7 cellular contexts compared by ENCODE assay signal in the genomic region with DNA sequence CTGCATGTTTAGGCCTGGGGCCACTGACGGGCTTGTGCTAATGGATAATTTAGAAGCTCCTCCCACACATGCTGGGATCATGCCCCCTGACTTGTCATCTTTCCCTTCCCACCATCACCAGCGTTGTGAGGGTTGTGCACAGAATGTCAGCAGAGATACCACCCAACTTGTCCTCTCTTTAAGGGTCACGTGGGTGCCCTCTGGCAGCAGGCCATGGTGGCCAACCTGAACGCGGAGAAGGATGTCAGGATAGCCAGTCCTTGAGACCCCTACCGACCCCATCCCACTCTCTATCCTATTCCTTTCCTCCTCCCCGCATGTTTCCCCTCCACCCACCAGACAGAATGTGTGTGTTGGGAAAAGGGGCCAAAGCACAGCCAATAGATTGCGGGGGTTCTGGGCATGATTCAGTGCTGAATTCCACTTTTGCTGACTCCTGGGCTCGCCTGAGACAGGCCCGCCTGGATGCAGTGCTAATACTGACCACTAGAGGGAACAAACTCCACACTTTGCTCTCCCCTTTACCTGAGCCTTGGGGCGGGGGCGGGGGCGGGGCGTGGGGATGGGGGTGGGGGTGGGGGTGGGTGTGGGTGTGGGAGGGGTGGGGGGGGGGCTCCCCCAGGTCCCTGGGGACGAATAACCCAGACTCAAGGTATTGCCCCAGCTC. TPM values are rescaled to one million over a fixed set of nuclear protein-coding genes. Genes with fewer than 3 reads are reported as not detected.
A peak's percentile ranks its signal among the peaks of the same experiment; 100 is the strongest.
DNase-seq lines count a peak whose midpoint lies in the region; ATAC-seq and TF ChIP-seq lines count a peak whose summit lies in the region.

TSS of gene GH2 (minus strand) at position 10 of the 667 bp plus-strand sequence. CDS start 143 bp downstream, outside the sequence.

- H3K4me1 ChIP-seq in mucosa of descending colon (ENCODE audit: low read depth) = no peaks in the 10 kb centered on the region

- H3K36me3 Mint-ChIP-seq in activated CD4-positive, alpha-beta T cell treated with anti-CD3 and anti-CD28 coated beads, Interleukin-2, amount 10 ng/mL, durations not matched to agents 24 days and 14 days (ENCODE audit: low read depth) = no peaks in the 10 kb centered on the region

- intact Hi-C loops in activated CD4-positive, alpha-beta T cell treated with anti-CD3 and anti-CD28 coated beads, Interleukin-2, amount 10 ng/mL, durations not matched to agents 24 days and 14 days (cut with micrococcal nuclease) = no loop called here
- intact Hi-C loops in mucosa of descending colon (cut with DNase I, micrococcal nuclease) = no loop called here

- no peak within 1 kb of the TSS for H3K4me3 ChIP-seq in mucosa of descending colon

- no peaks in the 10 kb centered on the region for H3K36me3 ChIP-seq in mucosa of descending colon (ENCODE audit: low read depth)

- peaks cover 11% of the 10 kb centered on the region for H3K27me3 Mint-ChIP-seq in activated CD4-positive, alpha-beta T cell treated with anti-CD3 and anti-CD28 coated beads, Interleukin-2, amount 10 ng/mL, durations not matched to agents 24 days and 14 days

- no peak within 1 kb of the TSS for H3K27ac Mint-ChIP-seq in activated CD4-positive, alpha-beta T cell treated with anti-CD3 and anti-CD28 coated beads, Interleukin-2, amount 10 ng/mL, durations not matched to agents 24 days and 14 days

- DNase-seq in NCI-H1436 (lab: John Stamatoyannopoulos, UW) (peak; percentile 39), dermis microvascular lymphatic vessel endothelial cell (ENCODE audit: low read depth in 2 of 2) (peak; percentile 14 to 44), mucosa of descending colon (peak in 2 of 3 donors; percentile 38 to 77)
- DNase-seq in activated CD4-positive, alpha-beta T cell treated with anti-CD3 and anti-CD28 coated beads, Interleukin-2, amount 10 ng/mL, durations not matched to agents 24 days and 14 days = peak; percentile 91
- peak; percentile 71 for DNase-seq in stimulated activated naive CD8-positive, alpha-beta T cell treated with anti-CD3 and anti-CD28 coated beads, Interleukin-15, Interleukin-2, amounts not matched to agents 100 U/mL and 50 U/mL, for 24 hours

- peaks cover 5% of the 10 kb centered on the region for H3K4me1 Mint-ChIP-seq in activated CD4-positive, alpha-beta T cell treated with anti-CD3 and anti-CD28 coated beads, Interleukin-2, amount 10 ng/mL, durations not matched to agents 24 days and 14 days

- ATAC-seq in mucosa of descending colon (peak; percentile 79), GM21381 (IDR thresholded peaks at IDR 0.05; ENCODE audit: unreplicated experiment) (no peak)
- ATAC-seq in stimulated activated naive CD8-positive, alpha-beta T cell treated with anti-CD3 and anti-CD28 coated beads, Interleukin-15, Interleukin-2, amounts not matched to agents 100 U/mL and 50 U/mL, for 24 hours = peak; percentile 74

- no peak within 1 kb of the TSS for H3K4me3 Mint-ChIP-seq in activated CD4-positive, alpha-beta T cell treated with anti-CD3 and anti-CD28 coated beads, Interleukin-2, amount 10 ng/mL, durations not matched to agents 24 days and 14 days

- H3K9me3 ChIP-seq in mucosa of descending colon = no peaks in the 10 kb centered on the region

- TF ChIP-seq CTCF in GM12874 (IDR thresholded peaks at IDR 0.05; ENCODE audit: insufficient read depth, low read depth, low read length) (peak; percentile 81), mucosa of descending colon (IDR thresholded peaks at IDR 0.05) (peak; percentile 54)

- no peaks in the 10 kb centered on the region for H3K9me3 Mint-ChIP-seq in activated CD4-positive, alpha-beta T cell treated with anti-CD3 and anti-CD28 coated beads, Interleukin-2, amount 10 ng/mL, durations not matched to agents 24 days and 14 days

RNA-seq across cellular contexts. Expression of gene GH2, which starts in this region (rescaled TPM):
- total RNA-seq in activated CD4-positive, alpha-beta T cell treated with anti-CD3 and anti-CD28 coated beads, Interleukin-2, amount 10 ng/mL, durations not matched to agents 24 days and 14 days = not detected in 2 replicates
- total RNA-seq in dermis microvascular lymphatic vessel endothelial cell = not detected in 2 replicates
- not detected for total RNA-seq in mucosa of descending colon

Comparison
In these comparisons a context has a peak if more than half of its experiments do, and no peak if none do; other contexts are left out.
1. Peak in DNase-seq in activated CD4-positive, alpha-beta T cell treated with anti-CD3 and anti-CD28 coated beads, Interleukin-2, amount 10 ng/mL, durations not matched to agents 24 days and 14 days; RNA of the gene not detected or under 1 TPM.
2. Peak in DNase-seq in dermis microvascular lymphatic vessel endothelial cell; RNA of the gene not detected or under 1 TPM.
3. Peak in DNase-seq and ATAC-seq in mucosa of descending colon; RNA of the gene not detected or under 1 TPM.
4. DNase-seq: peak in every context shown above with its lines; median percentile 91 in activated CD4-positive, alpha-beta T cell treated with anti-CD3 and anti-CD28 coated beads, Interleukin-2, amount 10 ng/mL, durations not matched to agents 24 days and 14 days; 71 in stimulated activated naive CD8-positive, alpha-beta T cell treated with anti-CD3 and anti-CD28 coated beads, Interleukin-15, Interleukin-2, amounts not matched to agents 100 U/mL and 50 U/mL, for 24 hours; 58 in mucosa of descending colon; 39 in NCI-H1436; 29 in dermis microvascular lymphatic vessel endothelial cell.